ENCODE assay signal across 10 cellular contexts in the genomic region with DNA sequence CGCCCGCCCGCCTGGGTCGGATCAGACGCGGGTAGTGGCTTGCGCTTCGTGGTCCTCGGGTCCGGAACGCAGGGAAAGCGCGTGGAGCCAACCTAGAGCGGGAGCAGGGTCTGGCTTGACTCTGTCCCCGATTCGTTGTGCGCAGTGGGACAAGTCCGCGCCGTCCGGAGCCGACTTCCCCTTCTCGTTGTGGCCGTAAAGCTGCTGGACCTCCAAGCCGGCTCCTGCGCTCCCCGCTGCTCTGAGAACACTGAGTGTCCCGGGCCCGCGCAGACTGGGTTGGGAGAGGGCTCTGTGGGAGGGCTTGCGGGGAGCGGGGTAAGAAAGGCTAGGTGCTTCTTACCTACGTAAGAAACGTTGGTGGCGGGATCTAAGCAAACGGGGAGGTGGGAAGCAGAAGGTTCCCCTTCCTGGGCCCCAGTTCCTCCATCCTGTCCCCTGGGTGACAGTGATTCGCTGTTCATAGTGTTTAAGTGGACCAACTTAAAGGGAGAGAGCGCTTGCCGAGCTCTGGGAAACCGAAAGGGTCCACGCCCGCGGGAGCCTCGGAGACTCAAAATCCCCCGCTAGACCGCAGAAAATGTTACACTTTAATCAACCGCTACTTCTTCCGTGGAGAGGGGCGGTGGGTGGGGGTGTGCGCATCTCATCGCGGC. TPM values are rescaled to one million over a fixed set of nuclear protein-coding genes. Genes with fewer than 3 reads are reported as not detected.
A peak's percentile ranks its signal among the peaks of the same experiment; 100 is the strongest.
DNase-seq lines count a peak whose midpoint lies in the region; ATAC-seq and TF ChIP-seq lines count a peak whose summit lies in the region.
"Had no signal": no experiment of that assay in that cellular context is flagged by ENCODE, and none has a peak within 500 bp of the region (broad histone marks: within the 10 kb centered on the region; RNA-seq: fewer than 3 reads in every experiment).

No MANE protein-coding gene starts in this region.

- H3K27ac ChIP-seq in lower lobe of right lung (no peak overlapping the region), suprapubic skin (no peak overlapping the region)
- H3K27ac ChIP-seq: BLaER1 had no signal

- H3K9me3 ChIP-seq in lower lobe of right lung, result no peaks in the 10 kb centered on the region
- no peaks in the 10 kb centered on the region for H3K9me3 ChIP-seq in suprapubic skin

- H3K4me3 ChIP-seq in lower lobe of right lung, result peak overlapping the region; percentile 42
- H3K4me3 ChIP-seq in suprapubic skin, result peak overlapping the region; percentile 38
- H3K4me3 ChIP-seq: BLaER1 had no signal

- H3K27ac Mint-ChIP-seq in activated T-cell treated with anti-CD3 and anti-CD28 coated beads, Interleukin-2, amount 50 U/mL, for 24 hours, result no peak overlapping the region
- no peak overlapping the region for H3K27ac Mint-ChIP-seq in activated naive CD8-positive, alpha-beta T cell treated with anti-CD3 and anti-CD28 coated beads, Interleukin-2, amount 50 U/mL, for 24 hours

- TF ChIP-seq CTCF in lower lobe of right lung (IDR thresholded peaks at IDR 0.05) (no peak), suprapubic skin (IDR thresholded peaks at IDR 0.05) (no peak)

- peak; percentile 13 for ATAC-seq in activated naive CD8-positive, alpha-beta T cell treated with anti-CD3 and anti-CD28 coated beads, Interleukin-2, amount 50 U/mL, for 24 hours
- peak; percentile 51 to 53 for ATAC-seq in lower lobe of right lung
- ATAC-seq in GM18502 (IDR thresholded peaks at IDR 0.05; ENCODE audit: poor library complexity, unreplicated experiment), result no peak
- no peak for ATAC-seq in HG03460 (IDR thresholded peaks at IDR 0.05; ENCODE audit: unreplicated experiment)

- H3K27me3 Mint-ChIP-seq in activated T-cell treated with anti-CD3 and anti-CD28 coated beads, Interleukin-2, amount 50 U/mL, for 24 hours, result peaks cover 89% of the 10 kb centered on the region
- peaks cover 82% of the 10 kb centered on the region for H3K27me3 Mint-ChIP-seq in activated naive CD8-positive, alpha-beta T cell treated with anti-CD3 and anti-CD28 coated beads, Interleukin-2, amount 50 U/mL, for 24 hours

- H3K27me3 ChIP-seq in lower lobe of right lung (ENCODE audit: low read depth) (peaks cover 92% of the 10 kb centered on the region), suprapubic skin (peaks cover 88% of the 10 kb centered on the region)

- H3K4me1 Mint-ChIP-seq in activated T-cell treated with anti-CD3 and anti-CD28 coated beads, Interleukin-2, amount 50 U/mL, for 24 hours (ENCODE audit: low read depth), result peaks cover 28% of the 10 kb centered on the region
- peaks cover 22% of the 10 kb centered on the region for H3K4me1 Mint-ChIP-seq in activated naive CD8-positive, alpha-beta T cell treated with anti-CD3 and anti-CD28 coated beads, Interleukin-2, amount 50 U/mL, for 24 hours

- peak; percentile 53 for DNase-seq in activated T-cell treated with anti-CD3 and anti-CD28 coated beads, Interleukin-2, amount 50 U/mL, for 24 hours
- DNase-seq in activated T-cell treated with anti-CD3 and anti-CD28 coated beads, Interleukin-2, amount 50 U/mL, for 1 hour, result no peak
- DNase-seq in activated naive CD8-positive, alpha-beta T cell treated with anti-CD3 and anti-CD28 coated beads, Interleukin-2, amount 50 U/mL, for 24 hours, result no peak
- DNase-seq in lower lobe of right lung (peak; percentile 80), suprapubic skin (ENCODE audit: low spot score in 2 of 2) (no peak), D341Med (ENCODE audit: low spot score) (no peak)

- H3K36me3 ChIP-seq in lower lobe of right lung (no peaks in the 10 kb centered on the region), suprapubic skin (no peaks in the 10 kb centered on the region)
- H3K36me3 ChIP-seq: BLaER1 had no signal

- H3K9me3 Mint-ChIP-seq in activated T-cell treated with anti-CD3 and anti-CD28 coated beads, Interleukin-2, amount 50 U/mL, for 24 hours, result no peaks in the 10 kb centered on the region
- no peaks in the 10 kb centered on the region for H3K9me3 Mint-ChIP-seq in activated naive CD8-positive, alpha-beta T cell treated with anti-CD3 and anti-CD28 coated beads, Interleukin-2, amount 50 U/mL, for 24 hours

- WGBS in suprapubic skin, result 5% methylated on average over 49 of the region's 52 CpGs

- H3K4me1 ChIP-seq in lower lobe of right lung (peaks cover 35% of the 10 kb centered on the region), suprapubic skin (peaks cover 42% of the 10 kb centered on the region)
- H3K4me1 ChIP-seq: BLaER1 had no signal

- H3K36me3 Mint-ChIP-seq in activated T-cell treated with anti-CD3 and anti-CD28 coated beads, Interleukin-2, amount 50 U/mL, for 24 hours (ENCODE audit: low read depth), result no peaks in the 10 kb centered on the region
- no peaks in the 10 kb centered on the region for H3K36me3 Mint-ChIP-seq in activated naive CD8-positive, alpha-beta T cell treated with anti-CD3 and anti-CD28 coated beads, Interleukin-2, amount 50 U/mL, for 24 hours (ENCODE audit: low read depth)

- no peak for TF ChIP-seq POLR2A in suprapubic skin (IDR thresholded peaks at IDR 0.05)

- H3K4me3 Mint-ChIP-seq in activated T-cell treated with anti-CD3 and anti-CD28 coated beads, Interleukin-2, amount 50 U/mL, for 24 hours, result peak overlapping the region; percentile 69
- H3K4me3 Mint-ChIP-seq in activated naive CD8-positive, alpha-beta T cell treated with anti-CD3 and anti-CD28 coated beads, Interleukin-2, amount 50 U/mL, for 24 hours, result peak overlapping the region; percentile 65

- TF ChIP-seq EP300 in suprapubic skin (IDR thresholded peaks at IDR 0.05), result no peak

- intact Hi-C loops in lower lobe of right lung (cut with DNase I), result no loop called here

RNA-seq across cellular contexts. Expression of gene FOXE1, which starts 4.3 kb away (rescaled TPM):
- total RNA-seq in lower lobe of right lung (not detected), suprapubic skin (1 to 10 TPM in 3 of 4 donors, under 1 TPM in 1; 0.48 to 3.9 (median 2.0) TPM)
- total RNA-seq: pulmonary artery endothelial cell had no signal

Comparison
In these comparisons a context has a peak if more than half of its experiments do, and no peak if none do; other contexts are left out.
1. DNase-seq: peak in activated T-cell treated with anti-CD3 and anti-CD28 coated beads, Interleukin-2, amount 50 U/mL, for 24 hours (single experiment) and lower lobe of right lung (single experiment); none in activated T-cell treated with anti-CD3 and anti-CD28 coated beads, Interleukin-2, amount 50 U/mL, for 1 hour (single experiment), activated naive CD8-positive, alpha-beta T cell treated with anti-CD3 and anti-CD28 coated beads, Interleukin-2, amount 50 U/mL, for 24 hours (single experiment), suprapubic skin (0 of 2) and D341Med (single experiment).
2. ATAC-seq: peak in activated naive CD8-positive, alpha-beta T cell treated with anti-CD3 and anti-CD28 coated beads, Interleukin-2, amount 50 U/mL, for 24 hours (single experiment) and lower lobe of right lung (2 of 2); none in GM18502 (single experiment) and HG03460 (single experiment).